In genomic region chr17:41500131-41500911, GRCh38 we compare ENCODE assay signal across 1 cellular context.
A peak's percentile ranks its signal among the peaks of the same experiment; 100 is the strongest.
TF ChIP-seq lines count a peak whose summit lies in the region.

No MANE protein-coding gene starts in this region.

TF ChIP-seq in K562, 482 proteins besides CTCF, POLR2A, EP300 and RAD21 (continued from another document and continues in another):
- TF ChIP-seq ZBTB40 (IDR thresholded peaks at IDR 0.05) = no peak
- TF ChIP-seq ZBTB40 (CRISPR knock-in tag; IDR thresholded peaks at IDR 0.05) = no peak
- TF ChIP-seq RBBP5 (IDR thresholded peaks at IDR 0.05; ENCODE audit: borderline replicate concordance, insufficient read depth, low read length, poor library complexity, severe bottlenecking) = peak; percentile 65
- no peak for TF ChIP-seq RHOXF2B (CRISPR knock-in tag; conservative IDR thresholded peaks at IDR 0.05)
- no peak for TF ChIP-seq TSC22D4 (tag; IDR thresholded peaks at IDR 0.05)
- no peak for TF ChIP-seq MTF1 (CRISPR knock-in tag; IDR thresholded peaks at IDR 0.05; ENCODE audit: borderline replicate concordance)
- no peak for TF ChIP-seq ZNF518B (CRISPR knock-in tag; IDR thresholded peaks at IDR 0.05)
- TF ChIP-seq PCBP2 (IDR thresholded peaks at IDR 0.05; ENCODE audit: low read depth, low read length, poor library complexity, severe bottlenecking) = no peak
- TF ChIP-seq BHLHE40 (IDR thresholded peaks at IDR 0.05; ENCODE audit: low read length) = peak; percentile 96
- no peak for TF ChIP-seq PPARD (CRISPR knock-in tag; IDR thresholded peaks at IDR 0.05)
- peak; percentile 60 for TF ChIP-seq TCF3 (CRISPR knock-in tag; IDR thresholded peaks at IDR 0.05)
- no peak for TF ChIP-seq ZNF224 (CRISPR knock-in tag; IDR thresholded peaks at IDR 0.05)
- TF ChIP-seq ZNF134 (CRISPR knock-in tag; conservative IDR thresholded peaks at IDR 0.05) = no peak
- no peak; the same call in 1 of the 2 replicates for TF ChIP-seq EHMT2 (IDR thresholded peaks at IDR 0.05)
- no peak for TF ChIP-seq GTF2E2 (tag; IDR thresholded peaks at IDR 0.05)
- TF ChIP-seq BCLAF1 (IDR thresholded peaks at IDR 0.05; ENCODE audit: borderline replicate concordance in 1 of 2, control insufficient read depth in 1 of 2, low read depth in 2 of 2, low read length in 1 of 2) = no peak
- peak; percentile 45 for TF ChIP-seq LEF1 (IDR thresholded peaks at IDR 0.05)
- TF ChIP-seq FOXP4 (CRISPR knock-in tag; IDR thresholded peaks at IDR 0.05; ENCODE audit: borderline replicate concordance) = no peak
- TF ChIP-seq NFRKB (IDR thresholded peaks at IDR 0.05; ENCODE audit: low read depth) = peak; percentile 52; the same call in 1 of the 2 replicates
- TF ChIP-seq RERE (CRISPR knock-in tag; IDR thresholded peaks at IDR 0.05; ENCODE audit: borderline replicate concordance) = no peak
- no peak for TF ChIP-seq HIVEP1 (CRISPR knock-in tag; IDR thresholded peaks at IDR 0.05)
- peak; percentile 15; the same call in 1 of the 2 replicates for TF ChIP-seq DMBX1 (CRISPR knock-in tag; IDR thresholded peaks at IDR 0.05; ENCODE audit: borderline replicate concordance)
- no peak for TF ChIP-seq NR0B1 (IDR thresholded peaks at IDR 0.05; ENCODE audit: partially characterized antibody)
- no peak for TF ChIP-seq NR2C2 (CRISPR knock-in tag; IDR thresholded peaks at IDR 0.05)
- peak; percentile 48 for TF ChIP-seq NR2C2 (tag; IDR thresholded peaks at IDR 0.05)
- peak; percentile 90 for TF ChIP-seq CTBP1 (IDR thresholded peaks at IDR 0.05; ENCODE audit: borderline replicate concordance)
- TF ChIP-seq TEAD4 (IDR thresholded peaks at IDR 0.05; ENCODE audit: low read length) = peak; percentile 67
- TF ChIP-seq TEAD4 (CRISPR knock-in tag; IDR thresholded peaks at IDR 0.05; ENCODE audit: borderline replicate concordance) = no peak
- no peak for TF ChIP-seq NR4A1 (CRISPR knock-in tag; IDR thresholded peaks at IDR 0.05)
- peak; percentile 56; the same call in 1 of the 2 replicates for TF ChIP-seq NR4A1 (tag; IDR thresholded peaks at IDR 0.05)
- TF ChIP-seq POLR3G (IDR thresholded peaks at IDR 0.05; ENCODE audit: extremely low read depth, insufficient read length, insufficient replicate concordance) = no peak
- no peak for TF ChIP-seq NFIX (CRISPR knock-in tag; IDR thresholded peaks at IDR 0.05; ENCODE audit: low read depth)
- no peak for TF ChIP-seq ZNF717 (CRISPR knock-in tag; IDR thresholded peaks at IDR 0.05)
